4 cellular contexts compared by ENCODE assay signal in genomic region chr12:55834400-55834799, GRCh38. TPM values are rescaled to one million over a fixed set of nuclear protein-coding genes. Genes with fewer than 3 reads are reported as not detected.
"Had no signal": no experiment of that assay in that cellular context is flagged by ENCODE, and none has a peak within 500 bp of the region (broad histone marks: within the 10 kb centered on the region; RNA-seq: fewer than 3 reads in every experiment).

No MANE protein-coding gene starts in this region.

RNA-seq across cellular contexts. Expression of gene MMP19, which starts 8.3 kb away (rescaled TPM):
- total RNA-seq: neural crest cell, occipital lobe had no signal
- polyA plus RNA-seq: naive thymus-derived CD8-positive, alpha-beta T cell; neural cell had no signal
